ENCODE assay signal across 1 cellular context in genomic region chr9:128702949-128703615, GRCh38.
TF ChIP-seq lines count a peak whose summit lies in the region.

No MANE protein-coding gene starts in this region.

TF ChIP-seq in K562, 482 proteins besides CTCF, POLR2A, EP300 and RAD21 (continues in another document):
- TF ChIP-seq KAT2B (IDR thresholded peaks at IDR 0.05; ENCODE audit: low read depth, low read length): no peak
- TF ChIP-seq SIN3A (IDR thresholded peaks at IDR 0.05; ENCODE audit: borderline replicate concordance in 2 of 2, control insufficient read depth in 1 of 2, low read depth in 2 of 2, low read length in 2 of 2): 0 out of 4 replicates have a peak, but pooled peaks of 1 of the 2 experiments have one; percentile 27
- TF ChIP-seq ZBED1 (IDR thresholded peaks at IDR 0.05): no peak
- TF ChIP-seq PHF20 (IDR thresholded peaks at IDR 0.05; ENCODE audit: partially characterized antibody): no peak
- no peak for TF ChIP-seq MBD1 (CRISPR knock-in tag; IDR thresholded peaks at IDR 0.05)
- 0 out of 2 replicates have a peak, but pooled peaks have one; percentile 18 for TF ChIP-seq TOE1 (IDR thresholded peaks at IDR 0.05; ENCODE audit: borderline replicate concordance)
- TF ChIP-seq TOE1 (CRISPR knock-in tag; IDR thresholded peaks at IDR 0.05; ENCODE audit: borderline replicate concordance, low read depth): no peak
- TF ChIP-seq SAFB (IDR thresholded peaks at IDR 0.05; ENCODE audit: borderline replicate concordance, low read depth, low read length): no peak
- peak; percentile 48 for TF ChIP-seq L3MBTL2 (IDR thresholded peaks at IDR 0.05)
- 0 out of 4 replicates have a peak, but pooled peaks of 1 of the 2 experiments have one; percentile 19 for TF ChIP-seq FOXA3 (CRISPR knock-in tag; conservative IDR thresholded peaks at IDR 0.05 in 1 of 2, IDR thresholded peaks at IDR 0.05 in 1 of 2)
- no peak for TF ChIP-seq ZNF511 (CRISPR knock-in tag; IDR thresholded peaks at IDR 0.05)
- no peak for TF ChIP-seq E2F5 (CRISPR knock-in tag; IDR thresholded peaks at IDR 0.05)
- TF ChIP-seq ZBTB5 (IDR thresholded peaks at IDR 0.05): peak; percentile 92
- no peak for TF ChIP-seq STAG1 (CRISPR knock-in tag; IDR thresholded peaks at IDR 0.05; ENCODE audit: borderline replicate concordance)
- no peak for TF ChIP-seq ZNF512 (tag; IDR thresholded peaks at IDR 0.05)
- no peak for TF ChIP-seq HBP1 (CRISPR knock-in tag; IDR thresholded peaks at IDR 0.05)
- TF ChIP-seq MAFK (IDR thresholded peaks at IDR 0.05; ENCODE audit: low read length): no peak
- no peak for TF ChIP-seq KDM2B (CRISPR knock-in tag; IDR thresholded peaks at IDR 0.05)
- TF ChIP-seq TCF3 (CRISPR knock-in tag; IDR thresholded peaks at IDR 0.05): no peak
- no peak for TF ChIP-seq BCOR (IDR thresholded peaks at IDR 0.05)
- no peak for TF ChIP-seq MLX (CRISPR knock-in tag; conservative IDR thresholded peaks at IDR 0.05)
- TF ChIP-seq FOXA1 (IDR thresholded peaks at IDR 0.05; ENCODE audit: borderline replicate concordance): no peak
- no peak for TF ChIP-seq MED1 (CRISPR knock-in tag; IDR thresholded peaks at IDR 0.05; ENCODE audit: borderline replicate concordance)
- TF ChIP-seq HLTF (IDR thresholded peaks at IDR 0.05): no peak
- TF ChIP-seq NR1H2 (CRISPR knock-in tag; IDR thresholded peaks at IDR 0.05): no peak
- TF ChIP-seq RAD51 (IDR thresholded peaks at IDR 0.05; ENCODE audit: borderline replicate concordance, low read depth): no peak
- no peak for TF ChIP-seq DPF2 (IDR thresholded peaks at IDR 0.05)
- TF ChIP-seq CREB3L1 (IDR thresholded peaks at IDR 0.05; ENCODE audit: borderline replicate concordance, low read depth): peak; percentile 65; the same call in 1 of the 2 replicates
- no peak for TF ChIP-seq SMC3 (conservative IDR thresholded peaks at IDR 0.05; ENCODE audit: insufficient read depth, low read depth, low read length)
- TF ChIP-seq SIX5 (IDR thresholded peaks at IDR 0.05; ENCODE audit: borderline replicate concordance in 1 of 2, insufficient read depth in 1 of 2, low read depth in 1 of 2, low read length in 2 of 2): no peak
- TF ChIP-seq POLR2H (tag; IDR thresholded peaks at IDR 0.05; ENCODE audit: low read depth): no peak
- no peak for TF ChIP-seq ZNF165 (CRISPR knock-in tag; IDR thresholded peaks at IDR 0.05; ENCODE audit: borderline replicate concordance)
- peak; percentile 45 to 47; a peak in 2 of 4 replicates for TF ChIP-seq MNT (conservative IDR thresholded peaks at IDR 0.05)
- TF ChIP-seq SAFB2 (IDR thresholded peaks at IDR 0.05; ENCODE audit: borderline replicate concordance, low read depth, low read length, severe bottlenecking): no peak
- peak in 1 of 2 experiments; percentile 42; a peak in 2 of 4 replicates for TF ChIP-seq MAZ (CRISPR knock-in tag; conservative IDR thresholded peaks at IDR 0.05 in 1 of 2, IDR thresholded peaks at IDR 0.05 in 1 of 2)
- no peak for TF ChIP-seq ETV6 (IDR thresholded peaks at IDR 0.05; ENCODE audit: borderline replicate concordance in 1 of 2, low read depth in 2 of 2, low read length in 1 of 2)
- TF ChIP-seq ETV6 (CRISPR knock-in tag; IDR thresholded peaks at IDR 0.05; ENCODE audit: borderline replicate concordance): no peak
- TF ChIP-seq POLR3A (IDR thresholded peaks at IDR 0.05; ENCODE audit: borderline replicate concordance, extremely low read depth, insufficient read depth, insufficient read length): no peak
- TF ChIP-seq MAFG (tag; conservative IDR thresholded peaks at IDR 0.05): no peak
- no peak for TF ChIP-seq ZNF146 (CRISPR knock-in tag; IDR thresholded peaks at IDR 0.05; ENCODE audit: unreplicated experiment)
- peak; percentile 23 for TF ChIP-seq FIP1L1 (IDR thresholded peaks at IDR 0.05; ENCODE audit: low read depth, low read length, poor library complexity, severe bottlenecking)
